In genomic region chr7:140237390-140237789, GRCh38 we compare ENCODE assay signal across 28 cellular contexts.
"Had no signal": no experiment of that assay in that cellular context is flagged by ENCODE, and none has a peak within 500 bp of the region (broad histone marks: within the 10 kb centered on the region; RNA-seq: fewer than 3 reads in every experiment).

No MANE protein-coding gene starts in this region.

- H3K4me2 ChIP-seq: neural progenitor cell, smooth muscle cell had no signal

- DNase-seq: natural killer cell; occipital lobe; ovary; psoas muscle; right cardiac atrium; spleen; stimulated activated CD4-positive, alpha-beta T cell treated with anti-CD3 and anti-CD28 coated beads, Interleukin-12 subunit alpha, Interleukin-12 subunit beta, amount 100 ng/mL, for 4 hours; stimulated activated CD4-positive, alpha-beta T cell treated with anti-CD3 and anti-CD28 coated beads, Interleukin-1b, Interleukin-23, amount 100 ng/mL, for 48 hours; stimulated activated CD4-positive, alpha-beta T cell treated with anti-CD3 and anti-CD28 coated beads, Interleukin-4, amount 100 ng/mL, for 1 hour; stimulated activated CD4-positive, alpha-beta T cell treated with anti-CD3 and anti-CD28 coated beads, Interleukin-4, amount 100 ng/mL, for 4 hours; stimulated activated CD8-positive, alpha-beta memory T cell treated with anti-CD3 and anti-CD28 coated beads, Interleukin-4, amount 100 ng/mL, for 48 hours; stimulated activated naive CD4-positive, alpha-beta T cell; stimulated activated naive CD8-positive, alpha-beta T cell treated with anti-CD3 and anti-CD28 coated beads, Interleukin-15, amount 100 ng/mL, for 72 hours; stimulated activated naive CD8-positive, alpha-beta T cell treated with anti-CD3 and anti-CD28 coated beads, Interleukin-15, Interleukin-2, amounts not matched to agents 100 U/mL and 50 U/mL, for 24 hours; substantia nigra; testis; tibial artery; trophoblast cell; upper lobe of left lung had no signal

- H3K27me3 ChIP-seq: ovary, spleen, suprapubic skin, testis, upper lobe of left lung, vagina had no signal

- H3K4me3 ChIP-seq: neural progenitor cell, ovary, psoas muscle, skin epidermis, smooth muscle cell, spleen, suprapubic skin, testis, tibial artery, upper lobe of left lung, vagina had no signal

- H3K9me3 ChIP-seq: ovary, psoas muscle, spleen, suprapubic skin, testis, tibial artery, upper lobe of left lung, vagina had no signal

- H3K27ac ChIP-seq: neural progenitor cell, ovary, parathyroid adenoma, psoas muscle, skin epidermis, spleen, suprapubic skin, testis, tibial artery, upper lobe of left lung, vagina had no signal

- H2AFZ ChIP-seq: neural progenitor cell, parathyroid adenoma had no signal

- H3K9ac ChIP-seq: neural progenitor cell, parathyroid adenoma had no signal

- H3K79me2 ChIP-seq: parathyroid adenoma had no signal

- H3K36me3 ChIP-seq: neural progenitor cell, ovary, spleen, suprapubic skin, tibial artery, upper lobe of left lung, vagina had no signal

- ATAC-seq: natural killer cell; psoas muscle; right cardiac atrium; sciatic nerve; stimulated activated memory B cell treated with anti-CD40 and anti-IgM and Interleukin-4, amounts not matched to agents 10 μg/mL and 1 μg/mL and 100 μg/mL, for 72 hours; stimulated activated naive CD8-positive, alpha-beta T cell treated with anti-CD3 and anti-CD28 coated beads, Interleukin-15, Interleukin-2, amounts not matched to agents 100 U/mL and 50 U/mL, for 24 hours had no signal

- H3K4me1 ChIP-seq: neural progenitor cell, parathyroid adenoma, psoas muscle, testis had no signal

- FAIRE-seq: urothelium cell line had no signal
